ENCODE assay signal across 1 cellular context in genomic region chr11:46826310-46827044, GRCh38.
TF ChIP-seq lines count a peak whose summit lies in the region.

No MANE protein-coding gene starts in this region.

TF ChIP-seq in K562, 482 proteins besides CTCF, POLR2A, EP300 and RAD21 (continued from another document and continues in another):
- peak; percentile 49; the same call in 1 of the 2 replicates for TF ChIP-seq TFAP4 (CRISPR knock-in tag; IDR thresholded peaks at IDR 0.05; ENCODE audit: borderline replicate concordance)
- TF ChIP-seq KLF13 (tag; IDR thresholded peaks at IDR 0.05; ENCODE audit: borderline replicate concordance, low read depth): peak; percentile 16; the same call in 1 of the 2 replicates
- peak; percentile 76 to 94; a peak in 3 of 4 replicates for TF ChIP-seq MAZ (CRISPR knock-in tag; conservative IDR thresholded peaks at IDR 0.05 in 1 of 2, IDR thresholded peaks at IDR 0.05 in 1 of 2)
- TF ChIP-seq SIN3A (IDR thresholded peaks at IDR 0.05; ENCODE audit: borderline replicate concordance in 2 of 2, control insufficient read depth in 1 of 2, low read depth in 2 of 2, low read length in 2 of 2): peak in 1 of 2 experiments; percentile 80; a peak in 1 of 4 replicates
- peak; percentile 50 for TF ChIP-seq MAX (CRISPR knock-in tag; IDR thresholded peaks at IDR 0.05)
- peak in 1 of 2 experiments; percentile 49; a peak in 1 of 4 replicates for TF ChIP-seq NRF1 (conservative IDR thresholded peaks at IDR 0.05 in 1 of 2, IDR thresholded peaks at IDR 0.05 in 1 of 2)
- 0 out of 2 replicates have a peak, but pooled peaks have one; percentile 16 for TF ChIP-seq ATF7 (IDR thresholded peaks at IDR 0.05)
- no peak for TF ChIP-seq MEF2A (IDR thresholded peaks at IDR 0.05; ENCODE audit: control insufficient read depth, low read depth, low read length)
- TF ChIP-seq SETDB1 (IDR thresholded peaks at IDR 0.05; ENCODE audit: low read length): no peak
- peak; percentile 47; the same call in 1 of the 2 replicates for TF ChIP-seq NKRF (IDR thresholded peaks at IDR 0.05; ENCODE audit: borderline replicate concordance)
- no peak for TF ChIP-seq CHD7 (IDR thresholded peaks at IDR 0.05; ENCODE audit: low read depth, low read length)
- peak; percentile 50; the same call in 1 of the 2 replicates for TF ChIP-seq RB1 (IDR thresholded peaks at IDR 0.05; ENCODE audit: low read depth)
- no peak for TF ChIP-seq E2F5 (CRISPR knock-in tag; IDR thresholded peaks at IDR 0.05)
- no peak for TF ChIP-seq PHB (CRISPR knock-in tag; IDR thresholded peaks at IDR 0.05)
- peak; percentile 29 for TF ChIP-seq FIP1L1 (IDR thresholded peaks at IDR 0.05; ENCODE audit: low read depth, low read length, poor library complexity, severe bottlenecking)
- TF ChIP-seq TARDBP (IDR thresholded peaks at IDR 0.05): no peak
- TF ChIP-seq POLR2G (IDR thresholded peaks at IDR 0.05; ENCODE audit: low read depth, low read length): peak; percentile 46
- peak; percentile 49 for TF ChIP-seq CXXC5 (CRISPR knock-in tag; IDR thresholded peaks at IDR 0.05)
- TF ChIP-seq RBBP5 (IDR thresholded peaks at IDR 0.05; ENCODE audit: borderline replicate concordance, insufficient read depth, low read length, poor library complexity, severe bottlenecking): peak; percentile 61
- TF ChIP-seq RERE (CRISPR knock-in tag; IDR thresholded peaks at IDR 0.05; ENCODE audit: borderline replicate concordance): no peak
- no peak for TF ChIP-seq MAFG (tag; conservative IDR thresholded peaks at IDR 0.05)
- 0 out of 2 replicates have a peak, but pooled peaks have one; percentile 14 for TF ChIP-seq FOXK1 (CRISPR knock-in tag; IDR thresholded peaks at IDR 0.05; ENCODE audit: borderline replicate concordance)
- no peak for TF ChIP-seq TAL1 (IDR thresholded peaks at IDR 0.05)
- no peak for TF ChIP-seq ZNF263 (CRISPR knock-in tag; IDR thresholded peaks at IDR 0.05; ENCODE audit: borderline replicate concordance)
- TF ChIP-seq ZFP91 (CRISPR knock-in tag; IDR thresholded peaks at IDR 0.05): peak; percentile 96
- peak; percentile 49; the same call in 1 of the 2 replicates for TF ChIP-seq SP1 (CRISPR knock-in tag; IDR thresholded peaks at IDR 0.05)
- TF ChIP-seq NR2C2 (CRISPR knock-in tag; IDR thresholded peaks at IDR 0.05): no peak
- peak; percentile 43; the same call in 1 of the 2 replicates for TF ChIP-seq NR2C2 (tag; IDR thresholded peaks at IDR 0.05)
- TF ChIP-seq MNT (conservative IDR thresholded peaks at IDR 0.05): peak in 1 of 2 experiments; percentile 65; a peak in 2 of 4 replicates
- peak; percentile 56 for TF ChIP-seq HMGN3 (IDR thresholded peaks at IDR 0.05; ENCODE audit: borderline replicate concordance, extremely low read depth, insufficient read length, low read depth, low read length)
- peak in 1 of 2 experiments; percentile 61; a peak in 2 of 4 replicates for TF ChIP-seq HDAC1 (IDR thresholded peaks at IDR 0.05)
